8 cellular contexts compared by ENCODE assay signal in the genomic region with DNA sequence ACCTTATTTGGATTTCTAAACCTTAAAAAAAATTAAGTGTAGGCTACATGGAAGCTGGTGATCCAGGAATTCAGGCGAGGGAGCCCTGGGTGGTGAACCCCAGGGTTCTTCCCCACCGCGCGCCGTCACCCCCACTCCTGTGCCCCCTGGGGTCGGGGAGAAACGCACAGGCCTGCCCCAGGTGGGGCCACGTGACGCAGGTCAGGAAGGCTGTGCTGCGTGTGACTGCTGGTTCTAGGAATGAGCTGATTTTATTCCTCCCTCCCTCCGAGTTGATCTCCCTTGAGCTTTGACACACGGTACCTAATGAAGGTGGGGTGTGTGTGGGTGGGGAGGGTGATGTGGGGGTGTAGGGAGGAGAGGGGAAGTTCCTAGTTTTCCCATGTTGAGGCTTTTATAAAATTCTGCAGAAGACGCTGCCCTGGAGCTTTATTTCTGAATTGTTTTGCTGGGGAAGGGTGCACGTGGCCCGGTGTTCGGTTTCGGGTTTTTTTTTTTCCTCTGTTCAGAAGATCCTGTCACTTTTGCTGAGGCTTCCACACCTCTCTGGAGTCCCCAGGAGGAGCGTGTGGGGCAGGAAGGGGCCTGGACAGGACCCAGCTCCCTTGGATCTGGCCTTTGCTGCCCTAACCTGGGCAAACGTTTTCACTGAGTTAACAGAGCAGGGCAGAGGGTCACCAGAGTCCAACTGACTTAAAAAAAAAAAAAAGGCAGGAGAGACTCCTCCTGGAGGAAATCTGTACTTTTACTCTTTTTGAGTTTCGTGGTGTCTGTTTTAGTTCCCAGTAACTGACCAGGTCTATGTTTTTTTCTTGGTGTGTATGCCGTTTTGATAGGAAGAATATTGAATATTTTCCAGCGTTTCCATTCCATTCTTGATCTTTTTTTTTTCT. TPM values are rescaled to one million over a fixed set of nuclear protein-coding genes. Genes with fewer than 3 reads are reported as not detected.
DNase-seq lines count a peak whose midpoint lies in the region; ATAC-seq and TF ChIP-seq lines count a peak whose summit lies in the region.

No MANE protein-coding gene starts in this region.

- H3F3A ChIP-seq in GM23338 (replicated peaks; ENCODE audit: low read depth) = peaks cover 26% of the 10 kb centered on the region

- peaks cover 44% of the 10 kb centered on the region for H3K79me2 ChIP-seq in GM23338 (replicated peaks; ENCODE audit: insufficient read depth)

- peaks cover 32% of the 10 kb centered on the region for H3K27me3 Mint-ChIP-seq in GM23338 (ENCODE audit: insufficient read depth, low read depth, poor library complexity)
- H3K27me3 Mint-ChIP-seq in brain = peaks cover 32% of the 10 kb centered on the region
- no peaks in the 10 kb centered on the region for H3K27me3 Mint-ChIP-seq in stimulated activated naive B cell treated with anti-CD40 and anti-IgM and Interleukin-4, amounts not matched to agents 10 μg/mL and 1 μg/mL and 100 μg/mL, for 72 hours

- CTCF ChIA-PET in RWPE1 (lab: Yijun Ruan, JAX) = interaction anchor here (0.6 to 3.3 kb wide), 14 partner anchors 27 to 230 kb away, joined by 3 to 24 read pairs (median 3); no protein-coding TSS in a partner anchor

- POLR2A ChIA-PET in RWPE1 (lab: Yijun Ruan, JAX; ENCODE audit: low non-redundant PET) = interaction anchor here (0.6 to 0.9 kb wide), 4 partner anchors 33 to 93 kb away, joined by 3 to 7 read pairs (median 4); no protein-coding TSS in a partner anchor

- ATAC-seq in GM23338 (peak; percentile 7), left lobe of liver (peak; percentile 58), HG02610 (IDR thresholded peaks at IDR 0.05; ENCODE audit: unreplicated experiment) (no peak)
- ATAC-seq in stimulated activated naive B cell treated with anti-CD40 and anti-IgM and Interleukin-4, amounts not matched to agents 10 μg/mL and 1 μg/mL and 100 μg/mL, for 72 hours (replicated peaks) = peak; percentile 50 to 55

- peak overlapping the region; percentile 76 for H3K4me3 Mint-ChIP-seq in GM23338
- H3K4me3 Mint-ChIP-seq in brain = peak overlapping the region; percentile 89 to 95 (median 92)
- peak overlapping the region; percentile 84 to 88 for H3K4me3 Mint-ChIP-seq in stimulated activated naive B cell treated with anti-CD40 and anti-IgM and Interleukin-4, amounts not matched to agents 10 μg/mL and 1 μg/mL and 100 μg/mL, for 72 hours

- H3K27ac ChIP-seq in C4-2B = peak overlapping the region; percentile 99
- H3K27ac ChIP-seq in GM23338 (ENCODE audit: low read depth) = peak overlapping the region; percentile 53
- H3K27ac ChIP-seq in RWPE1 = peak overlapping the region; percentile 99

- no peak overlapping the region for H2AFZ ChIP-seq in GM23338

- H3K36me3 ChIP-seq in GM23338 (ENCODE audit: insufficient read depth) = no peaks in the 10 kb centered on the region

- H3K9me3 Mint-ChIP-seq in GM23338 (no peaks in the 10 kb centered on the region), brain (peaks cover 0 to 4% (median 2%) of the 10 kb centered on the region in 5 experiments)
- no peaks in the 10 kb centered on the region for H3K9me3 Mint-ChIP-seq in stimulated activated naive B cell treated with anti-CD40 and anti-IgM and Interleukin-4, amounts not matched to agents 10 μg/mL and 1 μg/mL and 100 μg/mL, for 72 hours

- TF ChIP-seq CTCF in C4-2B (conservative IDR thresholded peaks at IDR 0.05) = no peak
- peak in 1 of 2 experiments; percentile 19; a peak in 2 of 4 replicates for TF ChIP-seq CTCF in GM23338 (conservative IDR thresholded peaks at IDR 0.05; ENCODE audit: low read depth in 2 of 2)
- peak; percentile 33; the same call in 1 of the 2 replicates for TF ChIP-seq CTCF in RWPE1 (conservative IDR thresholded peaks at IDR 0.05; ENCODE audit: low read depth)
- no peak for TF ChIP-seq CTCF in brain (conservative IDR thresholded peaks at IDR 0.05)

- H3K4me3 ChIP-seq in GM23338 = peak overlapping the region; percentile 92

- H3K27ac Mint-ChIP-seq in GM23338 (peak overlapping the region; percentile 61; the same call in 1 of the 2 replicates), brain (peak overlapping the region; percentile 80 to 99 (median 95))
- H3K27ac Mint-ChIP-seq in stimulated activated naive B cell treated with anti-CD40 and anti-IgM and Interleukin-4, amounts not matched to agents 10 μg/mL and 1 μg/mL and 100 μg/mL, for 72 hours = peak overlapping the region; percentile 77

- DNase-seq in GM23338 (ENCODE audit: low spot score) (peak; percentile 48), RWPE1 (ENCODE audit: low spot score) (peak; percentile 81), left lobe of liver (ENCODE audit: low spot score) (peak; percentile 88), NCI-H2029 treated with DMSO at 0.1 percent for 48 hours (lab: John Stamatoyannopoulos, UW) (no peak)
- peak; percentile 77 for DNase-seq in stimulated activated naive B cell treated with anti-CD40 and anti-IgM and Interleukin-4, amounts not matched to agents 10 μg/mL and 1 μg/mL and 100 μg/mL, for 72 hours

- peaks cover 36% of the 10 kb centered on the region for H3K4me1 ChIP-seq in GM23338 (ENCODE audit: insufficient read depth)

- H3K4me1 Mint-ChIP-seq in GM23338 = peaks cover 38% of the 10 kb centered on the region
- peaks cover 63% of the 10 kb centered on the region for H3K4me1 Mint-ChIP-seq in brain
- H3K4me1 Mint-ChIP-seq in stimulated activated naive B cell treated with anti-CD40 and anti-IgM and Interleukin-4, amounts not matched to agents 10 μg/mL and 1 μg/mL and 100 μg/mL, for 72 hours = peaks cover 35 to 58% of the 10 kb centered on the region in 2 donors

- H4K20me1 ChIP-seq in GM23338 (replicated peaks; ENCODE audit: insufficient read depth) = peaks cover 2% of the 10 kb centered on the region; the same call in 1 of the 2 replicates

- H3K4me2 ChIP-seq in GM23338 = peak overlapping the region; percentile 99

- H3K9me2 ChIP-seq in GM23338 (ENCODE audit: insufficient read depth) = no peaks in the 10 kb centered on the region

- H3K36me3 Mint-ChIP-seq in GM23338 (ENCODE audit: low read depth) (no peaks in the 10 kb centered on the region), brain (no peaks in the 10 kb centered on the region)
- H3K36me3 Mint-ChIP-seq in stimulated activated naive B cell treated with anti-CD40 and anti-IgM and Interleukin-4, amounts not matched to agents 10 μg/mL and 1 μg/mL and 100 μg/mL, for 72 hours = peaks cover 0 to 9% of the 10 kb centered on the region in 2 donors

- peaks cover 9% of the 10 kb centered on the region for H3K27me3 ChIP-seq in GM23338 (ENCODE audit: insufficient read depth)

TF ChIP-seq in GM23338, 12 proteins besides CTCF, POLR2A, EP300 and RAD21 (continues in another document):
- TF ChIP-seq ZNF114 (CRISPR knock-in tag; IDR thresholded peaks at IDR 0.05) = no peak
- no peak for TF ChIP-seq EZH2 (IDR thresholded peaks at IDR 0.05; ENCODE audit: low read depth, unreplicated experiment)
- TF ChIP-seq CREB1 (CRISPR knock-in tag; IDR thresholded peaks at IDR 0.05; ENCODE audit: low read depth) = no peak
- TF ChIP-seq JUNB (IDR thresholded peaks at IDR 0.05; ENCODE audit: unreplicated experiment) = no peak
- no peak for TF ChIP-seq ZNF331 (CRISPR knock-in tag; IDR thresholded peaks at IDR 0.05; ENCODE audit: low read depth)
- TF ChIP-seq POLR2AphosphoS5 (IDR thresholded peaks at IDR 0.05; ENCODE audit: low read depth) = no peak

RNA-seq across cellular contexts. Expression of gene GSE1, which starts 55.8 kb away (rescaled TPM):
- 118 and 135 TPM in 2 replicates for total RNA-seq in GM23338 (2014; rRNA removed; shearing (Covaris generic))
- polyA plus RNA-seq in GM23338 (2016; fragmentation: Nextera tagmentation; extraction: Ambion mirVana) (32.4 and 34.0 TPM in 2 replicates), brain (ENCODE audit: insufficient read depth, low read depth, low replicate concordance) (127 TPM)
- 38.3 TPM for total RNA-seq in left lobe of liver
